In the genomic region with DNA sequence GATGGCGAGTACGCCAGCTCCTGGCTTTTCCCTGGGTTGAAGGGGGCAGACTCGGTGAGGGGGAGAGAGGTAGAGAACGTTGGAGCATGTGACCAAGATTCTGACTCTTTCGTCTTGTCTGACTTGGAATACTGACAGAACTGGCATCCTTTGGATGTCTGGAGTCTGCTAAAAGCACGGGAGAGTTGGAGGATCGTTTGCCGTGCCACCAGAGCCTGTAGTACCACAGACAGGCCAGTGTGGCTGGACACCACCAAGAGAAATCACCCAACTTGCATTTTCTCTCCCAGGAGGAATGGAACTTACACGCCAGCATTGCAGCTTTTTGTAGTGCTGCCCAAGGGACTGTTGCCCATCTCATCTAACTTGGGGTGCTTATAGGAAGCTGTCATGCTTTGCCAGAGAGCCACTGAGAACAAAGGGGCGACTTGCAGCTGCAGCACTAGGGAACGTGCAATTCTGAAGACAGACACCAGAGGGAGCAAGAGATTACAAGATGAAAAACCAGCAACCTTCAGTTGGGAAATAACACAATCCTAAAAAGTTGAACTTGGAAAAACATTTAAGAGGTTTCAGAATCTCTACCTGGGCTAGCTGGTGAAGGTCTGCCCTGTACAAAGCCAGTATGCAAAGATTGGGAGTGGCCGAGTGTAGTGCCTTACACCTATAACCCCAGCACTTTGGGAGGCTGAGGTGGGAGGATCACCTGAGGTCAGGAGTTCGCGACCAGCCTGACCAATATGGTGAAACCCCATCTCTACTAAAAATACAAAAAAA, we compare ENCODE assay signal across 8 cellular contexts. TPM values are rescaled to one million over a fixed set of nuclear protein-coding genes. Genes with fewer than 3 reads are reported as not detected.
A peak's percentile ranks its signal among the peaks of the same experiment; 100 is the strongest.
DNase-seq lines count a peak whose midpoint lies in the region; ATAC-seq, FAIRE-seq and TF ChIP-seq lines count a peak whose summit lies in the region.

No MANE protein-coding gene starts in this region.

- peak overlapping the region; percentile 10 for H3K27ac ChIP-seq in cingulate gyrus (ENCODE audit: low read depth, low read length)
- H3K27ac ChIP-seq in right lobe of liver, result no peak overlapping the region

- H3K4me3 ChIP-seq in right lobe of liver, result no peak overlapping the region

- H3K4me1 ChIP-seq in right lobe of liver, result no peaks in the 10 kb centered on the region

- TF ChIP-seq CTCF in right lobe of liver (IDR thresholded peaks at IDR 0.05), result peak; percentile 81 to 93 (median 85)

- no peak for TF ChIP-seq POLR2A in right lobe of liver (IDR thresholded peaks at IDR 0.05)

- DNase-seq in AG08395 (ENCODE audit: low spot score) (peak; percentile 78), GM18507 (ENCODE audit: extremely low spot score, insufficient read length, low read depth) (no peak), NCI-H2227 treated with DMSO at 0.1 percent for 48 hours (lab: John Stamatoyannopoulos, UW) (peak; percentile 69), right lobe of liver (no peak), posterior vena cava (ENCODE audit: low spot score) (no peak)
- DNase-seq in activated CD4-positive, CD25-positive, alpha-beta regulatory T cell treated with anti-CD3 and anti-CD28 coated beads, Interleukin-2, amount 50 U/mL, for 72 hours, result peak; percentile 50
- peak; percentile 33 for DNase-seq in stimulated activated CD8-positive, alpha-beta memory T cell treated with anti-CD3 and anti-CD28 coated beads, Interleukin-15, amount 100 ng/mL, for 1 hour (ENCODE audit: low read depth)

- peak; percentile 80 for FAIRE-seq in GM18507 (lab: Jason Lieb, UNC)

- peak; percentile 84 to 94 (median 88) for ATAC-seq in right lobe of liver

- no peaks in the 10 kb centered on the region for H3K9me3 ChIP-seq in right lobe of liver

- H3K27me3 ChIP-seq in right lobe of liver, result no peaks in the 10 kb centered on the region

- H3K36me3 ChIP-seq in right lobe of liver, result peaks cover 0 to 33% (median 3%) of the 10 kb centered on the region in 4 donors

- WGBS in right lobe of liver (ENCODE audit: insufficient coverage, low coverage, low lambda C conversion rate, missing lambda C conversion rate), result 34% methylated on average over 6 of the region's 14 CpGs

- intact Hi-C loops in right lobe of liver (cut with DNase I) (loop anchor here in 1 of 2 donors (5.0 kb wide), 1 partner anchor 205 kb away; no protein-coding TSS in a partner anchor), posterior vena cava (cut with DNase I) (loop anchor here in 1 of 2 donors (2.0 kb wide), 1 partner anchor 208 kb away; no protein-coding TSS in a partner anchor)

RNA-seq across cellular contexts. Expression of a gene that starts 24.1 kb away (rescaled TPM):
- 10 to 100 TPM; 27.2 to 37.4 (median 30.7) TPM for total RNA-seq in right lobe of liver
- 10 to 100 TPM; 60.6 to 62.3 TPM for total RNA-seq in posterior vena cava

RNA-seq across cellular contexts. Expression of a gene that starts 24.4 kb away (rescaled TPM):
- total RNA-seq in right lobe of liver (1 to 10 TPM; 2.1 to 5.6 (median 3.7) TPM), posterior vena cava (1 to 10 TPM; 2.8 to 4.5 TPM)

Comparison
In these comparisons a context has a peak if more than half of its experiments do, and no peak if none do; other contexts are left out.
1. DNase-seq: peak in AG08395 (single experiment), NCI-H2227 treated with DMSO at 0.1 percent for 48 hours (single experiment), activated CD4-positive, CD25-positive, alpha-beta regulatory T cell treated with anti-CD3 and anti-CD28 coated beads, Interleukin-2, amount 50 U/mL, for 72 hours (single experiment) and stimulated activated CD8-positive, alpha-beta memory T cell treated with anti-CD3 and anti-CD28 coated beads, Interleukin-15, amount 100 ng/mL, for 1 hour (single experiment); none in GM18507 (single experiment), right lobe of liver (0 of 3) and posterior vena cava (single experiment).